8 cellular contexts compared by ENCODE assay signal in the genomic region with DNA sequence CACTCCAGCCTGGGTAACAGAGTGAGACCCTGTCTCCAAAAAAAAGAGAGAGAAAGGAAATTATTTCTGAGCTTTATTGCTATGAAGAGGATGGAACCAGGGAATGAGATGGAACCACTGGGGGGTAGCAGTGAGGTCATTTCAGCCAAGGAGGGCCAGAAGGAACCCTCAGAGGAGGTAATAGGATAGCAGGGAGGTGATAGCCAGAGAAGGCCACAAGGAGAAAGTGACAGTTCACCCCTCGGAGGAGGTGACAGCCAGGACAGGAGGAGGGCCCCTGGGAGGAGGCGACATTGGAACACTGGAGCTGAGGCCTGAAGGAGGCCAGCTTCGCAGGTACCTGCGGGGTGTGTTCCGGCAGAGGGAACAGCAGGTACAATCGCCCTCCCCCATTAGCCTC.
DNase-seq lines count a peak whose midpoint lies in the region; ATAC-seq lines count a peak whose summit lies in the region.

No MANE protein-coding gene starts in this region.

- no peaks in the 10 kb centered on the region for H3K27me3 Mint-ChIP-seq in activated naive CD8-positive, alpha-beta T cell treated with anti-CD3 and anti-CD28 coated beads, Interleukin-2, amount 50 U/mL, for 24 hours
- H3K27me3 Mint-ChIP-seq in memory B cell = peaks cover 1% of the 10 kb centered on the region

- ATAC-seq in activated naive CD8-positive, alpha-beta T cell treated with anti-CD3 and anti-CD28 coated beads, Interleukin-2, amount 50 U/mL, for 24 hours = no peak
- ATAC-seq in memory B cell (ENCODE audit: low read depth) (peak; percentile 7), HG02970 (IDR thresholded peaks at IDR 0.05; ENCODE audit: low FRiP score, unreplicated experiment) (no peak), GM18520 (IDR thresholded peaks at IDR 0.05; ENCODE audit: unreplicated experiment) (no peak)

- H3K36me3 Mint-ChIP-seq in activated naive CD8-positive, alpha-beta T cell treated with anti-CD3 and anti-CD28 coated beads, Interleukin-2, amount 50 U/mL, for 24 hours (ENCODE audit: low read depth) = no peaks in the 10 kb centered on the region
- peaks cover 4% of the 10 kb centered on the region for H3K36me3 Mint-ChIP-seq in memory B cell

- H3K4me1 Mint-ChIP-seq in activated naive CD8-positive, alpha-beta T cell treated with anti-CD3 and anti-CD28 coated beads, Interleukin-2, amount 50 U/mL, for 24 hours = peaks cover 20% of the 10 kb centered on the region
- H3K4me1 Mint-ChIP-seq in memory B cell = peaks cover 7% of the 10 kb centered on the region

- no peaks in the 10 kb centered on the region for H3K9me3 Mint-ChIP-seq in activated naive CD8-positive, alpha-beta T cell treated with anti-CD3 and anti-CD28 coated beads, Interleukin-2, amount 50 U/mL, for 24 hours
- no peaks in the 10 kb centered on the region for H3K9me3 Mint-ChIP-seq in memory B cell

- H3K27ac Mint-ChIP-seq in activated naive CD8-positive, alpha-beta T cell treated with anti-CD3 and anti-CD28 coated beads, Interleukin-2, amount 50 U/mL, for 24 hours = peak overlapping the region; percentile 74
- peak overlapping the region; percentile 2 for H3K27ac Mint-ChIP-seq in memory B cell

- DNase-seq in GF-D8 (lab: John Stamatoyannopoulos, UW) = peak; percentile 40
- DNase-seq in KG1 (lab: John Stamatoyannopoulos, UW) = peak; percentile 9
- DNase-seq in activated naive CD8-positive, alpha-beta T cell treated with anti-CD3 and anti-CD28 coated beads, Interleukin-2, amount 50 U/mL, for 24 hours = no peak
- no peak for DNase-seq in memory B cell (ENCODE audit: low spot score in 2 of 2)
- DNase-seq in stimulated activated CD4-positive, alpha-beta T cell treated with anti-CD3 and anti-CD28 coated beads, Interleukin-4, amount 100 ng/mL, for 4 hours = no peak
- DNase-seq in stimulated activated naive CD4-positive, alpha-beta T cell treated with Interleukin-2 at 50 U/mL for 16 hours (lab: John Stamatoyannopoulos, UW) = no peak

- peak overlapping the region; percentile 73 for H3K4me3 Mint-ChIP-seq in activated naive CD8-positive, alpha-beta T cell treated with anti-CD3 and anti-CD28 coated beads, Interleukin-2, amount 50 U/mL, for 24 hours
- H3K4me3 Mint-ChIP-seq in memory B cell = peak overlapping the region; percentile 88

Comparison
In these comparisons a context has a peak if more than half of its experiments do, and no peak if none do; other contexts are left out.
1. DNase-seq: peak in GF-D8 (single experiment) and KG1 (single experiment); none in activated naive CD8-positive, alpha-beta T cell treated with anti-CD3 and anti-CD28 coated beads, Interleukin-2, amount 50 U/mL, for 24 hours (single experiment), memory B cell (0 of 2), stimulated activated CD4-positive, alpha-beta T cell treated with anti-CD3 and anti-CD28 coated beads, Interleukin-4, amount 100 ng/mL, for 4 hours (0 of 2) and stimulated activated naive CD4-positive, alpha-beta T cell treated with Interleukin-2 at 50 U/mL for 16 hours (single experiment).